In genomic region chr1:29033829-29034466, GRCh38 we compare ENCODE assay signal across 1 cellular context.
TF ChIP-seq lines count a peak whose summit lies in the region.

No MANE protein-coding gene starts in this region.

TF ChIP-seq in K562, 482 proteins besides CTCF, POLR2A, EP300 and RAD21 (continued from another document):
- TF ChIP-seq CHD4 (IDR thresholded peaks at IDR 0.05; ENCODE audit: insufficient read depth, insufficient replicate concordance, low read depth, low read length, poor library complexity, severe bottlenecking) (no peak), GATAD2B (IDR thresholded peaks at IDR 0.05; ENCODE audit: borderline replicate concordance) (peak; percentile 28; the same call in 1 of the 2 replicates), ZNF592 (IDR thresholded peaks at IDR 0.05) (peak; percentile 27; the same call in 1 of the 2 replicates), JUND (IDR thresholded peaks at IDR 0.05; ENCODE audit: borderline replicate concordance, low read depth, low read length) (peak; percentile 19; the same call in 1 of the 2 replicates), JUND (tag; IDR thresholded peaks at IDR 0.05; ENCODE audit: borderline replicate concordance, low read depth, low read length) (no peak; the same call in 2 of the 3 replicates), ZNF766 (CRISPR knock-in tag; conservative IDR thresholded peaks at IDR 0.05) (0 out of 2 replicates have a peak, but pooled peaks have one; percentile 40), PKNOX1 (IDR thresholded peaks at IDR 0.05) (0 out of 2 replicates have a peak, but pooled peaks have one; percentile 23), SUPT5H (IDR thresholded peaks at IDR 0.05) (no peak), ARID3A (IDR thresholded peaks at IDR 0.05; ENCODE audit: borderline replicate concordance, low read depth, low read length) (peak; percentile 93), DACH1 (IDR thresholded peaks at IDR 0.05; ENCODE audit: partially characterized antibody) (peak; percentile 56), GTF2E2 (tag; IDR thresholded peaks at IDR 0.05) (peak; percentile 55; the same call in 1 of the 2 replicates), ZNF584 (CRISPR knock-in tag; IDR thresholded peaks at IDR 0.05; ENCODE audit: low read depth) (0 out of 2 replicates have a peak, but pooled peaks have one; percentile 5), ARID2 (IDR thresholded peaks at IDR 0.05) (peak; percentile 70; the same call in 1 of the 2 replicates), BRD9 (IDR thresholded peaks at IDR 0.05; ENCODE audit: low read depth, partially characterized antibody) (peak; percentile 69)
- TF ChIP-seq, protein P1, sequence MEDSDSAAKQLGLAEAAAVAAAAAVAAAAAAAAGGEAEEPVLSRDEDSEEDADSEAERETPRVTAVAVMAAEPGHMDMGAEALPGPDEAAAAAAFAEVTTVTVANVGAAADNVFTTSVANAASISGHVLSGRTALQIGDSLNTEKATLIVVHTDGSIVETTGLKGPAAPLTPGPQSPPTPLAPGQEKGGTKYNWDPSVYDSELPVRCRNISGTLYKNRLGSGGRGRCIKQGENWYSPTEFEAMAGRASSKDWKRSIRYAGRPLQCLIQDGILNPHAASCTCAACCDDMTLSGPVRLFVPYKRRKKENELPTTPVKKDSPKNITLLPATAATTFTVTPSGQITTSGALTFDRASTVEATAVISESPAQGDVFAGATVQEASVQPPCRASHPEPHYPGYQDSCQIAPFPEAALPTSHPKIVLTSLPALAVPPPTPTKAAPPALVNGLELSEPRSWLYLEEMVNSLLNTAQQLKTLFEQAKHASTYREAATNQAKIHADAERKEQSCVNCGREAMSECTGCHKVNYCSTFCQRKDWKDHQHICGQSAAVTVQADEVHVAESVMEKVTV (CRISPR knock-in tag; IDR thresholded peaks at IDR 0.05) = peak; percentile 92
- TF ChIP-seq, protein P2, sequence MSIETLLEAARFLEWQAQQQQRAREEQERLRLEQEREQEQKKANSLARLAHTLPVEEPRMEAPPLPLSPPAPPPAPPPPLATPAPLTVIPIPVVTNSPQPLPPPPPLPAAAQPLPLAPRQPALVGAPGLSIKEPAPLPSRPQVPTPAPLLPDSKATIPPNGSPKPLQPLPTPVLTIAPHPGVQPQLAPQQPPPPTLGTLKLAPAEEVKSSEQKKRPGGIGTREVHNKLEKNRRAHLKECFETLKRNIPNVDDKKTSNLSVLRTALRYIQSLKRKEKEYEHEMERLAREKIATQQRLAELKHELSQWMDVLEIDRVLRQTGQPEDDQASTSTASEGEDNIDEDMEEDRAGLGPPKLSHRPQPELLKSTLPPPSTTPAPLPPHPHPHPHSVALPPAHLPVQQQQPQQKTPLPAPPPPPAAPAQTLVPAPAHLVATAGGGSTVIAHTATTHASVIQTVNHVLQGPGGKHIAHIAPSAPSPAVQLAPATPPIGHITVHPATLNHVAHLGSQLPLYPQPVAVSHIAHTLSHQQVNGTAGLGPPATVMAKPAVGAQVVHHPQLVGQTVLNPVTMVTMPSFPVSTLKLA (conservative IDR thresholded peaks at IDR 0.05) = 0 out of 4 replicates have a peak, but pooled peaks of 1 of the 2 experiments have one; percentile 25
- TF ChIP-seq, protein P3, sequence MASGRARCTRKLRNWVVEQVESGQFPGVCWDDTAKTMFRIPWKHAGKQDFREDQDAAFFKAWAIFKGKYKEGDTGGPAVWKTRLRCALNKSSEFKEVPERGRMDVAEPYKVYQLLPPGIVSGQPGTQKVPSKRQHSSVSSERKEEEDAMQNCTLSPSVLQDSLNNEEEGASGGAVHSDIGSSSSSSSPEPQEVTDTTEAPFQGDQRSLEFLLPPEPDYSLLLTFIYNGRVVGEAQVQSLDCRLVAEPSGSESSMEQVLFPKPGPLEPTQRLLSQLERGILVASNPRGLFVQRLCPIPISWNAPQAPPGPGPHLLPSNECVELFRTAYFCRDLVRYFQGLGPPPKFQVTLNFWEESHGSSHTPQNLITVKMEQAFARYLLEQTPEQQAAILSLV (tag; IDR thresholded peaks at IDR 0.05) = no peak
TF ChIP-seq in K562: peak in this region for 20.
